ENCODE assay signal across 17 cellular contexts in the genomic region with DNA sequence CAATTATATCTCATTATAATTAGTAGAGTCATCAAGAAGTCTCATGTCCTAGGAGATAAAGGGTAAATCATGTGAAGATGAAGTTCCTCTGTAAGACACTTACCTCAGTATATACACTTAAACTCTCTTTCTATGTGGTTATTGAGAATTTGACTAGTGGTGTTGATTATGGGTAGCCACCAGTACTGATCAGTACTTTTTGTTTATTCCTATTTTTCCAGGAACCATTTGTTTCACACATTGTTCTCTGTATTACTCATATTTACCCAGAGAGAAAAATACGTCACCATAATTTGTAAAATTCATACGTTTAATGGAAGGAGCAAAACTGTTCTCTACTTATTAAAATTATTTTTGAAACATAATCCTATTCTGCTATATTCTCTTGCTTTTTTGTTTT. TPM values are rescaled to one million over a fixed set of nuclear protein-coding genes. Genes with fewer than 3 reads are reported as not detected.
DNase-seq lines count a peak whose midpoint lies in the region; ATAC-seq, FAIRE-seq and TF ChIP-seq lines count a peak whose summit lies in the region.
"Had no signal": no experiment of that assay in that cellular context is flagged by ENCODE, and none has a peak within 500 bp of the region (broad histone marks: within the 10 kb centered on the region; RNA-seq: fewer than 3 reads in every experiment).

No MANE protein-coding gene starts in this region.

- H3K27me3 Mint-ChIP-seq in activated CD4-positive, alpha-beta memory T cell treated with anti-CD3 and anti-CD28 coated beads, Interleukin-2, amount 10 ng/mL, durations not matched to agents 7 days and 5 days = no peaks in the 10 kb centered on the region
- H3K27me3 Mint-ChIP-seq in activated CD4-positive, alpha-beta memory T cell treated with anti-CD3 and anti-CD28 coated beads for 36 hours = no peaks in the 10 kb centered on the region
- no peaks in the 10 kb centered on the region for H3K27me3 Mint-ChIP-seq in activated T-helper 17 cell treated with anti-CD3 and anti-CD28 coated beads, Interleukin-2, amount 50 U/mL, for 72 hours

- H3K27ac ChIP-seq in pancreas = no peak overlapping the region
- H3K27ac ChIP-seq: C4-2B had no signal

- no peaks in the 10 kb centered on the region for H3K4me1 ChIP-seq in pancreas

- H3K27me3 ChIP-seq in pancreas = no peaks in the 10 kb centered on the region

- H3K36me3 ChIP-seq in pancreas = no peaks in the 10 kb centered on the region

- peaks cover 60% of the 10 kb centered on the region for H3K4me1 Mint-ChIP-seq in activated CD4-positive, alpha-beta memory T cell treated with anti-CD3 and anti-CD28 coated beads, Interleukin-2, amount 10 ng/mL, durations not matched to agents 7 days and 5 days
- H3K4me1 Mint-ChIP-seq in activated CD4-positive, alpha-beta memory T cell treated with anti-CD3 and anti-CD28 coated beads for 36 hours (ENCODE audit: low read depth) = peaks cover 57% of the 10 kb centered on the region
- peaks cover 54% of the 10 kb centered on the region for H3K4me1 Mint-ChIP-seq in activated T-helper 17 cell treated with anti-CD3 and anti-CD28 coated beads, Interleukin-2, amount 50 U/mL, for 72 hours

- CTCF ChIA-PET in activated CD4-positive, alpha-beta memory T cell treated with anti-CD3 and anti-CD28 coated beads, Interleukin-2, amount 10 ng/mL, durations not matched to agents 7 days and 5 days (lab: Charles Lee) = interaction anchor here (1.9 to 6.4 kb wide), 4 partner anchors 10 to 42 kb away, joined by 6 to 45 read pairs (median 26); no protein-coding TSS in a partner anchor
- CTCF ChIA-PET in activated CD4-positive, alpha-beta memory T cell treated with anti-CD3 and anti-CD28 coated beads for 36 hours (lab: Charles Lee) = interaction anchor here (1.0 to 4.7 kb wide), 3 partner anchors 14 to 64 kb away, joined by 4 to 32 read pairs (median 4); no protein-coding TSS in a partner anchor

- no peak for TF ChIP-seq CTCF in pancreas (IDR thresholded peaks at IDR 0.05)

- H3K9me3 Mint-ChIP-seq in activated CD4-positive, alpha-beta memory T cell treated with anti-CD3 and anti-CD28 coated beads, Interleukin-2, amount 10 ng/mL, durations not matched to agents 7 days and 5 days = peaks cover 5% of the 10 kb centered on the region
- no peaks in the 10 kb centered on the region for H3K9me3 Mint-ChIP-seq in activated CD4-positive, alpha-beta memory T cell treated with anti-CD3 and anti-CD28 coated beads for 36 hours
- peaks cover 3% of the 10 kb centered on the region for H3K9me3 Mint-ChIP-seq in activated T-helper 17 cell treated with anti-CD3 and anti-CD28 coated beads, Interleukin-2, amount 50 U/mL, for 72 hours

- POLR2A ChIA-PET in activated CD4-positive, alpha-beta memory T cell treated with anti-CD3 and anti-CD28 coated beads, Interleukin-2, amount 10 ng/mL, durations not matched to agents 7 days and 5 days (lab: Charles Lee) = interaction anchor here (1.3 to 7.7 kb wide), 6 partner anchors 14 to 69 kb away, joined by 4 to 110 read pairs (median 40); a partner anchor contains a TSS
- POLR2A ChIA-PET in activated CD4-positive, alpha-beta memory T cell treated with anti-CD3 and anti-CD28 coated beads for 36 hours (lab: Charles Lee) = no interaction called here

- peaks cover 15% of the 10 kb centered on the region for H3K36me3 Mint-ChIP-seq in activated CD4-positive, alpha-beta memory T cell treated with anti-CD3 and anti-CD28 coated beads, Interleukin-2, amount 10 ng/mL, durations not matched to agents 7 days and 5 days (ENCODE audit: low read depth)
- no peaks in the 10 kb centered on the region for H3K36me3 Mint-ChIP-seq in activated CD4-positive, alpha-beta memory T cell treated with anti-CD3 and anti-CD28 coated beads for 36 hours
- H3K36me3 Mint-ChIP-seq in activated T-helper 17 cell treated with anti-CD3 and anti-CD28 coated beads, Interleukin-2, amount 50 U/mL, for 72 hours (ENCODE audit: low read depth) = no peaks in the 10 kb centered on the region

- 76 to 85% methylated on average over 2 of the region's 2 CpGs for WGBS in pancreas, 2 donors

- intact Hi-C loops in activated CD4-positive, alpha-beta memory T cell treated with anti-CD3 and anti-CD28 coated beads for 36 hours (cut with micrococcal nuclease) = no loop called here
- intact Hi-C loops in pancreas (cut with DNase I) = no loop called here

- no peaks in the 10 kb centered on the region for H3K9me3 ChIP-seq in pancreas

- no peak overlapping the region for H3K4me3 Mint-ChIP-seq in activated CD4-positive, alpha-beta memory T cell treated with anti-CD3 and anti-CD28 coated beads, Interleukin-2, amount 10 ng/mL, durations not matched to agents 7 days and 5 days
- H3K4me3 Mint-ChIP-seq in activated CD4-positive, alpha-beta memory T cell treated with anti-CD3 and anti-CD28 coated beads for 36 hours = no peak overlapping the region
- no peak overlapping the region for H3K4me3 Mint-ChIP-seq in activated T-helper 17 cell treated with anti-CD3 and anti-CD28 coated beads, Interleukin-2, amount 50 U/mL, for 72 hours

- peak; percentile 54 for ATAC-seq in activated T-helper 17 cell treated with anti-CD3 and anti-CD28 coated beads, Interleukin-2, amount 50 U/mL, for 72 hours (replicated peaks)
- ATAC-seq in pancreas = no peak

- H3K27ac Mint-ChIP-seq in activated CD4-positive, alpha-beta memory T cell treated with anti-CD3 and anti-CD28 coated beads, Interleukin-2, amount 10 ng/mL, durations not matched to agents 7 days and 5 days = peak overlapping the region; percentile 56
- H3K27ac Mint-ChIP-seq in activated CD4-positive, alpha-beta memory T cell treated with anti-CD3 and anti-CD28 coated beads for 36 hours = no peak overlapping the region
- peak overlapping the region; percentile 47 for H3K27ac Mint-ChIP-seq in activated T-helper 17 cell treated with anti-CD3 and anti-CD28 coated beads, Interleukin-2, amount 50 U/mL, for 72 hours

- peak; percentile 82 for FAIRE-seq in pancreas (lab: Jason Lieb, UNC)
- FAIRE-seq: H1 had no signal

- H3K4me3 ChIP-seq in pancreas = no peak overlapping the region

- DNase-seq in activated CD4-positive, alpha-beta memory T cell treated with anti-CD3 and anti-CD28 coated beads, Interleukin-2, amount 10 ng/mL, durations not matched to agents 7 days and 5 days = no peak
- DNase-seq in activated CD4-positive, alpha-beta memory T cell treated with anti-CD3 and anti-CD28 coated beads for 36 hours = no peak
- DNase-seq in ELR (ENCODE audit: low read depth) (peak; percentile 54), pancreas (no peak), NCI-H1105 (lab: John Stamatoyannopoulos, UW) (no peak)
- no peak for DNase-seq in stimulated activated CD4-positive, alpha-beta T cell treated with anti-CD3 and anti-CD28 coated beads, Interleukin-4, amount 100 ng/mL, for 4 hours
- no peak for DNase-seq in activated effector memory CD4-positive, alpha-beta T cell treated with anti-CD3 and anti-CD28 coated beads, Interleukin-2, amount 50 U/mL, for 16 hours
- DNase-seq: Calu3, DMS79, GDM1, NCI-H1436, NCI-H2029 treated with DMSO at 0.1 percent for 48 hours, NCI-H510A treated with DMSO at 0.1 percent for 48 hours, SHP77 treated with DMSO at 0.1 percent for 48 hours had no signal

RNA-seq across cellular contexts. Expression of a gene that starts 55.8 kb away (rescaled TPM):
- 10 to 100 TPM; 18.9 to 21.9 TPM for total RNA-seq in activated CD4-positive, alpha-beta memory T cell treated with anti-CD3 and anti-CD28 coated beads, Interleukin-2, amount 10 ng/mL, durations not matched to agents 7 days and 5 days
- total RNA-seq in activated CD4-positive, alpha-beta memory T cell treated with anti-CD3 and anti-CD28 coated beads for 36 hours = 1 to 10 TPM; 3.0 to 4.3 TPM
- 1 to 10 TPM; 7.8 to 8.1 TPM for total RNA-seq in activated T-helper 17 cell treated with anti-CD3 and anti-CD28 coated beads, Interleukin-2, amount 50 U/mL, for 72 hours
- total RNA-seq in pancreas = 1 to 10 TPM in 1 of 6 donors, under 1 TPM in 5; 0.14 to 1.5 (median 0.60) TPM
- polyA plus RNA-seq in pancreas = under 1 TPM; 0.28 to 0.49 TPM
- total RNA-seq: H1 had no signal
- polyA plus RNA-seq: H1 had no signal
